ENCODE assay signal across 1 cellular context in the genomic region with DNA sequence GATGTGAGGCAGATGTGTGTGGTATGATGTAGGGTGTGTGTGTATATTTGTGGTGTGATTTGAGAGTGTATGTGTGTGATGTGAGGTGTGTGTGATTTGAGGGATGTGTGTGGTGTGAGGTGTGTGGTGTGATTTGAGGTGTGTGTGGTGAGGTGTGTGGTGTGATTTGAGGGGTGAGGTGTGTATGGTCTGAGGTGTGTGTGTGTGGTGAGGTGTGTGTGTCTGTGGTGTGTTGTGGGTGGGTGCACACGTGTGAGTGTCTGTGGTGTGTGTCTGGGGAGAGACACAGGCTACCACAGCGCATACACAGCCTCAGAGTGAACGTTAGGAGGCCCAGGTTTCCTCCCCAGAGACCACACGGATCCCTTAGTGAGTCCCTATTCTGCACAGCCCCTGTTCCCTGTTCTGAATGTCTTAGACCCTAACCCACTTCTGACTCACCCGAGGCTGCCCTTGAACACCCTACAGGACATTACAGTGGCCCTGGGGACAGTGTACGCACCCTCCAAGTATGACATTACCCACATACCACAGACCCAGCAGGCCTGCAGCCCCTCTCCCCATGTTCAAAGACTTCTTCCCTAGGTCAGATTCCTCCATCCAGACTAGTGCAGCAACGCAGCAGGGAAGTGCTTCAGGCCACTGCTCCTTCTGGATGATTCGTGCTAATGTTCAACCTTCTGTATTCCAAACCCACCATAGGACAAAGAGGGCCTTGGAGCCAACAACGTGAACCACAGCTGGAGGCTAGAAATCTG.
TF ChIP-seq lines count a peak whose summit lies in the region.

No MANE protein-coding gene starts in this region.

TF ChIP-seq in H1, 55 proteins besides CTCF, POLR2A, EP300 and RAD21:
- TF ChIP-seq E2F6 (IDR thresholded peaks at IDR 0.05) (no peak), TAF1 (IDR thresholded peaks at IDR 0.05; ENCODE audit: low read depth, low read length) (no peak), TAF7 (optimal IDR thresholded peaks at IDR 0.05; ENCODE audit: borderline replicate concordance, low read depth, low read length) (no peak), KDM5A (IDR thresholded peaks at IDR 0.05; ENCODE audit: low read length) (no peak), BRCA1 (IDR thresholded peaks at IDR 0.05; ENCODE audit: low read depth, low read length) (no peak), SP4 (IDR thresholded peaks at IDR 0.05; ENCODE audit: low read length) (no peak), NRF1 (IDR thresholded peaks at IDR 0.05; ENCODE audit: low read depth, low read length) (no peak), TBP (IDR thresholded peaks at IDR 0.05; ENCODE audit: low read depth, low read length) (no peak), CTBP2 (IDR thresholded peaks at IDR 0.05; ENCODE audit: borderline replicate concordance, insufficient read depth, insufficient read length, low read length) (no peak), RXRA (IDR thresholded peaks at IDR 0.05; ENCODE audit: insufficient read depth, low read depth, low read length) (no peak), CBX5 (IDR thresholded peaks at IDR 0.05; ENCODE audit: low read depth, low read length) (no peak), CBX8 (IDR thresholded peaks at IDR 0.05; ENCODE audit: borderline replicate concordance, low read depth, low read length) (no peak), RBBP5 (IDR thresholded peaks at IDR 0.05; ENCODE audit: borderline replicate concordance, low read depth, low read length) (no peak), ZNF274 (IDR thresholded peaks at IDR 0.05; ENCODE audit: borderline replicate concordance, extremely low read depth, low read length) (no peak), SP1 (IDR thresholded peaks at IDR 0.05; ENCODE audit: low read depth, low read length) (no peak), TEAD4 (IDR thresholded peaks at IDR 0.05; ENCODE audit: low read depth, low read length) (no peak)
- TF ChIP-seq, protein P1, sequence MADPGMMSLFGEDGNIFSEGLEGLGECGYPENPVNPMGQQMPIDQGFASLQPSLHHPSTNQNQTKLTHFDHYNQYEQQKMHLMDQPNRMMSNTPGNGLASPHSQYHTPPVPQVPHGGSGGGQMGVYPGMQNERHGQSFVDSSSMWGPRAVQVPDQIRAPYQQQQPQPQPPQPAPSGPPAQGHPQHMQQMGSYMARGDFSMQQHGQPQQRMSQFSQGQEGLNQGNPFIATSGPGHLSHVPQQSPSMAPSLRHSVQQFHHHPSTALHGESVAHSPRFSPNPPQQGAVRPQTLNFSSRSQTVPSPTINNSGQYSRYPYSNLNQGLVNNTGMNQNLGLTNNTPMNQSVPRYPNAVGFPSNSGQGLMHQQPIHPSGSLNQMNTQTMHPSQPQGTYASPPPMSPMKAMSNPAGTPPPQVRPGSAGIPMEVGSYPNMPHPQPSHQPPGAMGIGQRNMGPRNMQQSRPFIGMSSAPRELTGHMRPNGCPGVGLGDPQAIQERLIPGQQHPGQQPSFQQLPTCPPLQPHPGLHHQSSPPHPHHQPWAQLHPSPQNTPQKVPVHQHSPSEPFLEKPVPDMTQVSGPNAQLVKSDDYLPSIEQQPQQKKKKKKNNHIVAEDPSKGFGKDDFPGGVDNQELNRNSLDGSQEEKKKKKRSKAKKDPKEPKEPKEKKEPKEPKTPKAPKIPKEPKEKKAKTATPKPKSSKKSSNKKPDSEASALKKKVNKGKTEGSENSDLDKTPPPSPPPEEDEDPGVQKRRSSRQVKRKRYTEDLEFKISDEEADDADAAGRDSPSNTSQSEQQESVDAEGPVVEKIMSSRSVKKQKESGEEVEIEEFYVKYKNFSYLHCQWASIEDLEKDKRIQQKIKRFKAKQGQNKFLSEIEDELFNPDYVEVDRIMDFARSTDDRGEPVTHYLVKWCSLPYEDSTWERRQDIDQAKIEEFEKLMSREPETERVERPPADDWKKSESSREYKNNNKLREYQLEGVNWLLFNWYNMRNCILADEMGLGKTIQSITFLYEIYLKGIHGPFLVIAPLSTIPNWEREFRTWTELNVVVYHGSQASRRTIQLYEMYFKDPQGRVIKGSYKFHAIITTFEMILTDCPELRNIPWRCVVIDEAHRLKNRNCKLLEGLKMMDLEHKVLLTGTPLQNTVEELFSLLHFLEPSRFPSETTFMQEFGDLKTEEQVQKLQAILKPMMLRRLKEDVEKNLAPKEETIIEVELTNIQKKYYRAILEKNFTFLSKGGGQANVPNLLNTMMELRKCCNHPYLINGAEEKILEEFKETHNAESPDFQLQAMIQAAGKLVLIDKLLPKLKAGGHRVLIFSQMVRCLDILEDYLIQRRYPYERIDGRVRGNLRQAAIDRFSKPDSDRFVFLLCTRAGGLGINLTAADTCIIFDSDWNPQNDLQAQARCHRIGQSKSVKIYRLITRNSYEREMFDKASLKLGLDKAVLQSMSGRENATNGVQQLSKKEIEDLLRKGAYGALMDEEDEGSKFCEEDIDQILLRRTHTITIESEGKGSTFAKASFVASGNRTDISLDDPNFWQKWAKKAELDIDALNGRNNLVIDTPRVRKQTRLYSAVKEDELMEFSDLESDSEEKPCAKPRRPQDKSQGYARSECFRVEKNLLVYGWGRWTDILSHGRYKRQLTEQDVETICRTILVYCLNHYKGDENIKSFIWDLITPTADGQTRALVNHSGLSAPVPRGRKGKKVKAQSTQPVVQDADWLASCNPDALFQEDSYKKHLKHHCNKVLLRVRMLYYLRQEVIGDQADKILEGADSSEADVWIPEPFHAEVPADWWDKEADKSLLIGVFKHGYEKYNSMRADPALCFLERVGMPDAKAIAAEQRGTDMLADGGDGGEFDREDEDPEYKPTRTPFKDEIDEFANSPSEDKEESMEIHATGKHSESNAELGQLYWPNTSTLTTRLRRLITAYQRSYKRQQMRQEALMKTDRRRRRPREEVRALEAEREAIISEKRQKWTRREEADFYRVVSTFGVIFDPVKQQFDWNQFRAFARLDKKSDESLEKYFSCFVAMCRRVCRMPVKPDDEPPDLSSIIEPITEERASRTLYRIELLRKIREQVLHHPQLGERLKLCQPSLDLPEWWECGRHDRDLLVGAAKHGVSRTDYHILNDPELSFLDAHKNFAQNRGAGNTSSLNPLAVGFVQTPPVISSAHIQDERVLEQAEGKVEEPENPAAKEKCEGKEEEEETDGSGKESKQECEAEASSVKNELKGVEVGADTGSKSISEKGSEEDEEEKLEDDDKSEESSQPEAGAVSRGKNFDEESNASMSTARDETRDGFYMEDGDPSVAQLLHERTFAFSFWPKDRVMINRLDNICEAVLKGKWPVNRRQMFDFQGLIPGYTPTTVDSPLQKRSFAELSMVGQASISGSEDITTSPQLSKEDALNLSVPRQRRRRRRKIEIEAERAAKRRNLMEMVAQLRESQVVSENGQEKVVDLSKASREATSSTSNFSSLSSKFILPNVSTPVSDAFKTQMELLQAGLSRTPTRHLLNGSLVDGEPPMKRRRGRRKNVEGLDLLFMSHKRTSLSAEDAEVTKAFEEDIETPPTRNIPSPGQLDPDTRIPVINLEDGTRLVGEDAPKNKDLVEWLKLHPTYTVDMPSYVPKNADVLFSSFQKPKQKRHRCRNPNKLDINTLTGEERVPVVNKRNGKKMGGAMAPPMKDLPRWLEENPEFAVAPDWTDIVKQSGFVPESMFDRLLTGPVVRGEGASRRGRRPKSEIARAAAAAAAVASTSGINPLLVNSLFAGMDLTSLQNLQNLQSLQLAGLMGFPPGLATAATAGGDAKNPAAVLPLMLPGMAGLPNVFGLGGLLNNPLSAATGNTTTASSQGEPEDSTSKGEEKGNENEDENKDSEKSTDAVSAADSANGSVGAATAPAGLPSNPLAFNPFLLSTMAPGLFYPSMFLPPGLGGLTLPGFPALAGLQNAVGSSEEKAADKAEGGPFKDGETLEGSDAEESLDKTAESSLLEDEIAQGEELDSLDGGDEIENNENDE (IDR thresholded peaks at IDR 0.05; ENCODE audit: insufficient replicate concordance, low read length): no peak
